1 cellular context compared by ENCODE assay signal in genomic region chr10:63247771-63248170, GRCh38.
TF ChIP-seq lines count a peak whose summit lies in the region.

No MANE protein-coding gene starts in this region.

TF ChIP-seq in WTC11, 78 proteins besides CTCF, POLR2A, EP300 and RAD21 (continued from another document):
- TF ChIP-seq ERG (CRISPR knock-in tag; IDR thresholded peaks at IDR 0.05) = no peak
- no peak for TF ChIP-seq NR2C2 (CRISPR knock-in tag; IDR thresholded peaks at IDR 0.05)
